In the genomic region with DNA sequence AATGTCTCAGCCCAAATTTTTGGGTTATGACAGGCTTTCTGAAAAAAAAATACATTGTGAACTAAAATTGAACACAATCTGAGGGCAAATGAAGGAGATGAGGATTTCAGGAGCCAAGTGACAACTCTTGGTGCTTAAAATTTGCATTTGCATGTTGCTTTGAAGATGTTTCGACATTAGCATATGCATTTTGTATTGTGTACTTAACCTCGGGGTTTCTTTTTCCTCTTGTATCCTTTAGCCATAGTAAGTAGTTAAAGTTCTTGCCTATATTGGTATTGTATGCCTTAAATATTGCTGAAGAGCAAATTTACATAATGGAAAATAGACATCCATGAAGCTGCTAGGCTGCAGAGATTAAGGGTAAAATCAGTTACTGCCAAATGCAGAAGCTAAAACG, we compare ENCODE assay signal across 29 cellular contexts.
"Had no signal": no experiment of that assay in that cellular context is flagged by ENCODE, and none has a peak within 500 bp of the region (broad histone marks: within the 10 kb centered on the region; RNA-seq: fewer than 3 reads in every experiment).

No MANE protein-coding gene starts in this region.

- H3K9me3 Mint-ChIP-seq: activated naive CD8-positive, alpha-beta T cell treated with anti-CD3 and anti-CD28 coated beads, Interleukin-2, amount 10 ng/mL, durations not matched to agents 7 days and 5 days had no signal

- DNase-seq: activated CD4-positive, alpha-beta T cell treated with anti-CD3 and anti-CD28 coated beads for 4 hours; activated CD4-positive, alpha-beta T cell treated with anti-CD3 and anti-CD28 coated beads, Interleukin-2, amount 50 U/mL, for 4 hours; activated CD8-positive, alpha-beta memory T cell treated with anti-CD3 and anti-CD28 coated beads, Interleukin-2, amount 50 U/mL, for 48 hours; activated CD8-positive, alpha-beta T cell treated with anti-CD3 and anti-CD28 coated beads, Interleukin-2, amount 10 ng/mL, durations not matched to agents 7 days and 5 days; activated naive CD4-positive, alpha-beta T cell treated with anti-CD3 and anti-CD28 coated beads, Interleukin-2, amount 50 U/mL, for 16 hours; activated naive CD8-positive, alpha-beta T cell treated with anti-CD3 and anti-CD28 coated beads, Interleukin-2, amount 10 ng/mL, durations not matched to agents 7 days and 5 days; activated T-cell treated with anti-CD3 and anti-CD28 coated beads, Interleukin-2, amount 50 U/mL, for 1 hour; adrenal gland; aorta; MG63; MV-4-11; NCI-H1092 treated with DMSO at 0.1 percent for 48 hours; NCI-H1417 treated with DMSO at 0.1 percent for 48 hours; NCI-H1694; NCI-H2029; NCI-H2107; NCI-H345; NCI-H510A; NCI-H526 treated with DMSO at 0.1 percent for 48 hours; OCI-M1; Right ventricle myocardium superior; SJCRH30; SK-N-SH; T-helper 1 cell had no signal

- H3K4me1 Mint-ChIP-seq: activated naive CD8-positive, alpha-beta T cell treated with anti-CD3 and anti-CD28 coated beads, Interleukin-2, amount 10 ng/mL, durations not matched to agents 7 days and 5 days; central memory CD8-positive, alpha-beta T cell had no signal

- H3K4me1 ChIP-seq: adrenal gland, SJCRH30 had no signal

- H3K36me3 Mint-ChIP-seq: activated naive CD8-positive, alpha-beta T cell treated with anti-CD3 and anti-CD28 coated beads, Interleukin-2, amount 10 ng/mL, durations not matched to agents 7 days and 5 days had no signal

- H3K36me3 ChIP-seq: adrenal gland, MG63, SJCRH30 had no signal

- H3K27me3 ChIP-seq: adrenal gland, MG63, SJCRH30 had no signal

- H3K9me3 ChIP-seq: adrenal gland, MG63, SJCRH30, SK-N-SH had no signal

- ATAC-seq: activated CD4-positive, CD25-positive, alpha-beta regulatory T cell treated with anti-CD3 and anti-CD28 coated beads, Interleukin-2, amount 50 U/mL, for 24 hours; activated CD8-positive, alpha-beta T cell treated with anti-CD3 and anti-CD28 coated beads, Interleukin-2, amount 10 ng/mL, durations not matched to agents 7 days and 5 days; Panc1 had no signal

- H3K4me3 Mint-ChIP-seq: activated CD8-positive, alpha-beta T cell treated with anti-CD3 and anti-CD28 coated beads, Interleukin-2, amount 10 ng/mL, durations not matched to agents 7 days and 5 days; activated naive CD8-positive, alpha-beta T cell treated with anti-CD3 and anti-CD28 coated beads, Interleukin-2, amount 10 ng/mL, durations not matched to agents 7 days and 5 days; central memory CD8-positive, alpha-beta T cell had no signal

- H3K9ac ChIP-seq: SK-N-SH had no signal

- H3K27ac Mint-ChIP-seq: activated CD8-positive, alpha-beta T cell treated with anti-CD3 and anti-CD28 coated beads, Interleukin-2, amount 10 ng/mL, durations not matched to agents 7 days and 5 days; activated naive CD8-positive, alpha-beta T cell treated with anti-CD3 and anti-CD28 coated beads, Interleukin-2, amount 10 ng/mL, durations not matched to agents 7 days and 5 days had no signal

- H3K27me3 Mint-ChIP-seq: activated naive CD8-positive, alpha-beta T cell treated with anti-CD3 and anti-CD28 coated beads, Interleukin-2, amount 10 ng/mL, durations not matched to agents 7 days and 5 days; central memory CD8-positive, alpha-beta T cell had no signal

- H3K27ac ChIP-seq: adrenal gland, RWPE1, SJCRH30, VCaP had no signal

- H3K4me3 ChIP-seq: adrenal gland, MG63, SJCRH30 had no signal
